10 cellular contexts compared by ENCODE assay signal in genomic region chr19:39515551-39516191, GRCh38. TPM values are rescaled to one million over a fixed set of nuclear protein-coding genes. Genes with fewer than 3 reads are reported as not detected.
DNase-seq lines count a peak whose midpoint lies in the region; ATAC-seq, FAIRE-seq and TF ChIP-seq lines count a peak whose summit lies in the region.
"Had no signal": no experiment of that assay in that cellular context is flagged by ENCODE, and none has a peak within 500 bp of the region (broad histone marks: within the 10 kb centered on the region; RNA-seq: fewer than 3 reads in every experiment).

No MANE protein-coding gene starts in this region.

- H3K4me3 Mint-ChIP-seq in CD8-positive, alpha-beta T cell = peak overlapping the region; percentile 76
- H3K4me3 Mint-ChIP-seq in endothelial cell (ENCODE audit: unreplicated experiment) = peak overlapping the region; percentile 81

- FAIRE-seq in pancreas (lab: Jason Lieb, UNC) = no peak

- peak in 3 of 7 experiments; percentile 23 to 56 (median 37) for DNase-seq in CD8-positive, alpha-beta T cell
- DNase-seq in NT2/D1 (ENCODE audit: low read depth, low spot score) (no peak), endothelial cell (ENCODE audit: low spot score) (peak; percentile 28), pancreas (peak in 3 of 6 donors; percentile 52 to 75 (median 68)), NOMO-1 treated with DMSO at 0.1 percent for 48 hours (lab: John Stamatoyannopoulos, UW; ENCODE audit: unreplicated experiment) (no peak), RPMI8226 (no peak), NCI-H1417 (lab: John Stamatoyannopoulos, UW) (no peak)
- DNase-seq: mucosa of descending colon, substantia nigra had no signal

- peaks cover 33% of the 10 kb centered on the region for H3K27me3 Mint-ChIP-seq in CD8-positive, alpha-beta T cell (ENCODE audit: low read depth)
- peaks cover 15% of the 10 kb centered on the region for H3K27me3 Mint-ChIP-seq in endothelial cell (ENCODE audit: unreplicated experiment)

- no peaks in the 10 kb centered on the region for H3K9me3 ChIP-seq in CD8-positive, alpha-beta T cell (ENCODE audit: low read length)
- H3K9me3 ChIP-seq in NT2/D1 (ENCODE audit: insufficient read depth, low read length) (no peaks in the 10 kb centered on the region), pancreas (no peaks in the 10 kb centered on the region)
- H3K9me3 ChIP-seq: mucosa of descending colon had no signal

- peak overlapping the region; percentile 49 for H3K4me3 ChIP-seq in CD8-positive, alpha-beta T cell (ENCODE audit: low read depth, low read length)
- H3K4me3 ChIP-seq in NT2/D1 (ENCODE audit: insufficient read length, low read depth) (peak overlapping the region; percentile 75), pancreas (peak overlapping the region in 3 of 4 donors; percentile 12 to 41 (median 28))
- H3K4me3 ChIP-seq: mucosa of descending colon had no signal

- no peaks in the 10 kb centered on the region for H3K36me3 ChIP-seq in CD8-positive, alpha-beta T cell (ENCODE audit: insufficient read depth, low read length)
- no peaks in the 10 kb centered on the region for H3K36me3 ChIP-seq in NT2/D1 (ENCODE audit: insufficient read depth, insufficient read length, low read length)
- H3K36me3 ChIP-seq in pancreas = no peaks in the 10 kb centered on the region

- peaks cover 20% of the 10 kb centered on the region for H3K4me1 ChIP-seq in CD8-positive, alpha-beta T cell (ENCODE audit: insufficient read depth, low read length)
- H3K4me1 ChIP-seq in NT2/D1 (ENCODE audit: insufficient read depth, insufficient read length) = no peaks in the 10 kb centered on the region
- H3K4me1 ChIP-seq in pancreas = no peaks in the 10 kb centered on the region

- WGBS in pancreas, 2 donors = 4 to 5% methylated on average over 40 to 44 of the region's 44 CpGs

- no peak overlapping the region for H3K27ac Mint-ChIP-seq in CD8-positive, alpha-beta T cell
- H3K27ac Mint-ChIP-seq in endothelial cell (ENCODE audit: unreplicated experiment) = no peak overlapping the region

- H3K36me3 Mint-ChIP-seq in CD8-positive, alpha-beta T cell = no peaks in the 10 kb centered on the region
- H3K36me3 Mint-ChIP-seq in endothelial cell (ENCODE audit: low read depth, unreplicated experiment) = peaks cover 4% of the 10 kb centered on the region

- no peaks in the 10 kb centered on the region for H3K9me3 Mint-ChIP-seq in CD8-positive, alpha-beta T cell
- H3K9me3 Mint-ChIP-seq in endothelial cell (ENCODE audit: unreplicated experiment) = no peaks in the 10 kb centered on the region

- CTCF ChIA-PET in CD8-positive, alpha-beta T cell (lab: Charles Lee) = interaction anchor here (1.4 kb wide), 1 partner anchor 41 kb away, joined by 4 read pairs; no protein-coding TSS in a partner anchor

- intact Hi-C loops in CD8-positive, alpha-beta T cell (cut with DNase I, micrococcal nuclease) = no loop called here
- intact Hi-C loops in pancreas (cut with DNase I) = no loop called here

- H3K9ac ChIP-seq in NT2/D1 (ENCODE audit: insufficient read length, low read depth) = peak overlapping the region; percentile 87

- no peak overlapping the region for H3K27ac ChIP-seq in CD8-positive, alpha-beta T cell (ENCODE audit: low read depth, low read length)
- no peak overlapping the region for H3K27ac ChIP-seq in pancreas

- ATAC-seq in CD8-positive, alpha-beta T cell = peak; percentile 51
- ATAC-seq in pancreas (peak; percentile 29 to 59 (median 49)), GM19397 (IDR thresholded peaks at IDR 0.05; ENCODE audit: unreplicated experiment) (no peak)
- ATAC-seq: mucosa of descending colon had no signal

- TF ChIP-seq CTCF in CD8-positive, alpha-beta T cell (IDR thresholded peaks at IDR 0.05) = no peak
- TF ChIP-seq CTCF in endothelial cell (IDR thresholded peaks at IDR 0.05; ENCODE audit: unreplicated experiment) (no peak), pancreas (IDR thresholded peaks at IDR 0.05) (no peak)

- H3K27me3 ChIP-seq in CD8-positive, alpha-beta T cell (ENCODE audit: insufficient read depth, low read length) = peaks cover 30% of the 10 kb centered on the region
- H3K27me3 ChIP-seq in NT2/D1 (ENCODE audit: insufficient read depth, insufficient read length) (peaks cover 28% of the 10 kb centered on the region), pancreas (peaks cover 0 to 27% (median 2%) of the 10 kb centered on the region in 4 donors)

- POLR2A ChIA-PET in CD8-positive, alpha-beta T cell (lab: Charles Lee) = no interaction called here

- peaks cover 10% of the 10 kb centered on the region for H3K4me1 Mint-ChIP-seq in CD8-positive, alpha-beta T cell (ENCODE audit: low read depth)
- peaks cover 12% of the 10 kb centered on the region for H3K4me1 Mint-ChIP-seq in endothelial cell (ENCODE audit: unreplicated experiment)

RNA-seq across cellular contexts. Expression of gene SELENOV, which starts 0.7 kb away (rescaled TPM):
- not detected for total RNA-seq in CD8-positive, alpha-beta T cell
- total RNA-seq in endothelial cell (ENCODE audit: unreplicated experiment) = 2.9 TPM
- total RNA-seq in pancreas = not detected
- polyA plus RNA-seq in pancreas = not detected
- total RNA-seq: mucosa of descending colon had no signal

RNA-seq across cellular contexts. Expression of gene DLL3, which starts 16.9 kb away (rescaled TPM):
- total RNA-seq in CD8-positive, alpha-beta T cell = under 1 TPM in 1 of 2 experiments, not detected in 1; 0.14 TPM
- total RNA-seq in endothelial cell (ENCODE audit: unreplicated experiment) (42.7 TPM), pancreas (under 1 TPM in 1 of 6 donors, not detected in 5; 0.13 TPM)
- polyA plus RNA-seq in pancreas = under 1 TPM in 1 of 2 donors, not detected in 1; 0.14 TPM
- total RNA-seq: mucosa of descending colon had no signal

RNA-seq across cellular contexts. Expression of gene EID2B, which starts 17.0 kb away (rescaled TPM):
- total RNA-seq in CD8-positive, alpha-beta T cell = 1 to 10 TPM; 3.5 to 3.7 TPM
- total RNA-seq in endothelial cell (ENCODE audit: unreplicated experiment) = 3.2 TPM
- 1 to 10 TPM in 1 of 6 donors, under 1 TPM in 5; 0.63 to 1.1 (median 0.80) TPM for total RNA-seq in pancreas
- polyA plus RNA-seq in pancreas = 1 to 10 TPM; 1.3 to 3.9 TPM

RNA-seq across cellular contexts. Expression of gene EID2, which starts 24.3 kb away (rescaled TPM):
- total RNA-seq in CD8-positive, alpha-beta T cell = 10 to 100 TPM; 16.3 to 17.7 TPM
- total RNA-seq in endothelial cell (ENCODE audit: unreplicated experiment) = 19.6 TPM
- 1 to 10 TPM; 3.3 to 7.5 (median 5.2) TPM for total RNA-seq in pancreas
- 10 to 100 TPM in 1 of 2 donors, 1 to 10 TPM in 1; 6.7 to 10.8 TPM for polyA plus RNA-seq in pancreas

RNA-seq across cellular contexts. Expression of gene TIMM50, which starts 35.0 kb away (rescaled TPM):
- 10 to 100 TPM; 48.6 to 56.7 TPM for total RNA-seq in CD8-positive, alpha-beta T cell
- total RNA-seq in endothelial cell (ENCODE audit: unreplicated experiment) (86.2 TPM), pancreas (10 to 100 TPM; 15.2 to 27.5 (median 21.3) TPM)
- 10 to 100 TPM; 38.6 to 40.4 TPM for polyA plus RNA-seq in pancreas

Comparison
In these comparisons a context has a peak if more than half of its experiments do, and no peak if none do; other contexts are left out.
1. RNA of gene DLL3, which starts 16.9 kb away (total RNA-seq): 42.7 TPM in endothelial cell (single experiment); 0.14 TPM in CD8-positive, alpha-beta T cell and 0.13 TPM in pancreas; every median in the first group is over 10 times any median in the second.
2. Peak in every context shown above with its lines, with median percentiles within 50 percentile points of each other: H3K4me3 ChIP-seq.